In the genomic region with DNA sequence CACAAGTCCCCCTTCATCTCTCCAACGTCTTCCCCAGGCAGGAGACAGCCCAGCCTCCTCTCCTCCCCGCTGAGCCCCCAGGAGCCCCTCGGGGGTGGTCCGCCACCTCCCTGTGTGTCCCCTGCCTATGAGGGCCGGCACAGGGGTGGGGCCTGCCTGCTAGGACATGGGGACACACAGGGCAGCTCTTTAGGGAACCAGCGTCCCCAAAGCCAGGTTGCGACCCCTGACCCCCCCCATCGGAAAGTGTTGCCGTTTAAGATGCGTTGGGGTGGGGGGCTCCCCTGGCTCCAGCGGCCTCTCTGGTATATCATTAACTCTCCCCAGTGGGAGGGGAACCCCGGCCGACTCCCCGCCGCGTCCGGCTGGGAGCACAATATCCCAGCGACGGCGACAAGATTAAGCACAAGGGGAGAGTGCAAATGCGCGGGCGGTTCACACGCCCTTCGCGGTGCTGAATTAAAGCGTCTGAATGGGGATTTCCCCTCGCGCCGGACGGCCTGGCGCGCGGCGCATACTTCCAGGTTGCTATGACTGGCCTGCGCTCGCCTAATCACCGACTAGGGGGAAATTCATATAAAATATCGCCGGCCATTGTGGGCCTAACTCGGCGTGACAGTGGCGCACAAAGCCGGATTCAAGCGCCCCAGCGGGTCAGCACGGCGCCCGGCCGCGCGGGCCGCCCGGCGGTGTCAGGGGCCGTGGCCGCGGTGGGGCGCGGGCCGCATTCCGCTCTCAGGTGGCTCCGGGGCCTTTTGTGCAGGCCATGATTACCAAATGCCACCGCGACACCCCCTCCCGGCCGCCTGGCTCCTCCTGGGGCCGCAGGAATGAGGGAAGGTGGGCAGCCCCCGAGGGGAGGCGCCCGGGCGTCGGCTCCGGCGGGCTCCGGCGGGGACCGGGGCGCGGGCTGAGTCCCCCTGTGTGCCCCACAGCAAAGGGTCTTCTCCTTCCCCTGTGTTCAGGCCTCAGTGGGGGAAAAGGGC, we compare ENCODE assay signal across 8 cellular contexts. TPM values are rescaled to one million over a fixed set of nuclear protein-coding genes. Genes with fewer than 3 reads are reported as not detected.
DNase-seq lines count a peak whose midpoint lies in the region; ATAC-seq and TF ChIP-seq lines count a peak whose summit lies in the region.

No MANE protein-coding gene starts in this region.

- peak; percentile 86 for ATAC-seq in GM18907 (IDR thresholded peaks at IDR 0.05; ENCODE audit: unreplicated experiment)
- peak; percentile 87 for ATAC-seq in HG02798 (IDR thresholded peaks at IDR 0.05; ENCODE audit: poor library complexity, unreplicated experiment)
- ATAC-seq in activated CD8-positive, alpha-beta T cell treated with anti-CD3 and anti-CD28 coated beads for 36 hours: peak; percentile 99
- ATAC-seq in HG03039 (IDR thresholded peaks at IDR 0.05; ENCODE audit: unreplicated experiment): no peak

- no peak overlapping the region for H3K27ac Mint-ChIP-seq in activated CD8-positive, alpha-beta T cell treated with anti-CD3 and anti-CD28 coated beads for 36 hours

- H3K27me3 Mint-ChIP-seq in activated CD8-positive, alpha-beta T cell treated with anti-CD3 and anti-CD28 coated beads for 36 hours: peaks cover 32% of the 10 kb centered on the region

- CTCF ChIA-PET in activated CD8-positive, alpha-beta T cell treated with anti-CD3 and anti-CD28 coated beads for 36 hours (lab: Charles Lee): no interaction called here

- peak overlapping the region; percentile 14 for H3K4me3 Mint-ChIP-seq in activated CD8-positive, alpha-beta T cell treated with anti-CD3 and anti-CD28 coated beads for 36 hours

- TF ChIP-seq CTCF in activated CD8-positive, alpha-beta T cell treated with anti-CD3 and anti-CD28 coated beads for 36 hours (IDR thresholded peaks at IDR 0.05): no peak

- POLR2A ChIA-PET in activated CD8-positive, alpha-beta T cell treated with anti-CD3 and anti-CD28 coated beads for 36 hours (lab: Charles Lee): no interaction called here

- intact Hi-C loops in activated CD8-positive, alpha-beta T cell treated with anti-CD3 and anti-CD28 coated beads for 36 hours (cut with micrococcal nuclease): no loop called here

- H3K36me3 Mint-ChIP-seq in activated CD8-positive, alpha-beta T cell treated with anti-CD3 and anti-CD28 coated beads for 36 hours (ENCODE audit: low read depth): no peaks in the 10 kb centered on the region

- DNase-seq in activated CD8-positive, alpha-beta T cell treated with anti-CD3 and anti-CD28 coated beads for 36 hours: peak; percentile 85
- peak; percentile 37 to 65 for DNase-seq in stimulated activated CD4-positive, alpha-beta T cell treated with anti-CD3 and anti-CD28 coated beads, Interleukin-2, amount 100 ng/mL, for 24 hours
- DNase-seq in OCI-M1 (lab: John Stamatoyannopoulos, UW) (no peak), HuH-7 (ENCODE audit: low spot score) (no peak)

- H3K4me1 Mint-ChIP-seq in activated CD8-positive, alpha-beta T cell treated with anti-CD3 and anti-CD28 coated beads for 36 hours (ENCODE audit: low read depth): peaks cover 2% of the 10 kb centered on the region

- no peaks in the 10 kb centered on the region for H3K9me3 Mint-ChIP-seq in activated CD8-positive, alpha-beta T cell treated with anti-CD3 and anti-CD28 coated beads for 36 hours

- peak overlapping the region; percentile 17 for H3K4me3 ChIP-seq in iPS-11a (ENCODE audit: low read depth, low read length)

RNA-seq across cellular contexts. Expression of gene WNT3A, which starts 30.9 kb away (rescaled TPM):
- total RNA-seq in activated CD8-positive, alpha-beta T cell treated with anti-CD3 and anti-CD28 coated beads for 36 hours: not detected

RNA-seq across cellular contexts. Expression of gene ARF1, which starts 44.8 kb away (rescaled TPM):
- total RNA-seq in activated CD8-positive, alpha-beta T cell treated with anti-CD3 and anti-CD28 coated beads for 36 hours: 100 to 1,000 TPM; 349 to 350 TPM

Comparison
In these comparisons a context has a peak if more than half of its experiments do, and no peak if none do; other contexts are left out.
1. DNase-seq: peak in activated CD8-positive, alpha-beta T cell treated with anti-CD3 and anti-CD28 coated beads for 36 hours (single experiment) and stimulated activated CD4-positive, alpha-beta T cell treated with anti-CD3 and anti-CD28 coated beads, Interleukin-2, amount 100 ng/mL, for 24 hours (2 of 2); none in OCI-M1 (single experiment) and HuH-7 (single experiment).